ENCODE assay signal across 10 cellular contexts in the genomic region with DNA sequence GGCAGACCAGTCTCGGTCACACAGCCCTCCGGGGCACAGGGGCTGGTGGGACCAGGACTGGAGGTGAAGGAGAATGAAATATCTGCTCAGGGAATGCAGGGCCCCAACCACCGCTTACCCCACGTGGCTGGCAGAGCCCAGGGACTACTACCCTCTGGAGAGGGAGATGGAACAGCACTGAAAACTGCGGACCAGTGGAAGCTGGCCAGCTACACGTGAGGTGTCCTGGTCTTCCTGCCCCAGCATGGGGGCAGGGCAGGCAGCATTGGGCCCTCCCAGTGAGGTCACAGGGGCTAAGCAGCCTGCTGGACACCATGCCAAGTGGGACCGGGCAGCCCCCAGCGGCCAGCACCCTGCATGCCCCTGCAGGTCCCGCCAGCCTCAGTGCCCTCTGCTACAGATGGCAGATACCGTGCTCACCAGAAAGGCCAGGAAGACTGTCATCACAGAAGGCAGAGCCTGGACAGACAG.
DNase-seq lines count a peak whose midpoint lies in the region; ATAC-seq and TF ChIP-seq lines count a peak whose summit lies in the region.
"Had no signal": no experiment of that assay in that cellular context is flagged by ENCODE, and none has a peak within 500 bp of the region (broad histone marks: within the 10 kb centered on the region; RNA-seq: fewer than 3 reads in every experiment).

No MANE protein-coding gene starts in this region.

- H3K27ac Mint-ChIP-seq in CD14-positive monocyte: peak overlapping the region; percentile 97 to 100 (median 100)
- peak overlapping the region; percentile 34 for H3K27ac Mint-ChIP-seq in activated T-helper 1 cell treated with anti-CD3 and anti-CD28 coated beads, Interleukin-12 subunit alpha, Interleukin-12 subunit beta, Interleukin-2, Interleukin-4 antibody, amounts not matched to agents 30 ng/mL and 10 ng/mL and 1 ng/mL, durations not matched to agents 14 hours and 24 hours and 36 hours

- ATAC-seq in GM18502 (IDR thresholded peaks at IDR 0.05; ENCODE audit: poor library complexity, unreplicated experiment): no peak

- H3K36me3 ChIP-seq in right atrium auricular region: no peaks in the 10 kb centered on the region
- H3K36me3 ChIP-seq in sigmoid colon: no peaks in the 10 kb centered on the region
- H3K36me3 ChIP-seq: BE2C had no signal

- intact Hi-C loops in CD14-positive monocyte (cut with micrococcal nuclease) (loop anchor here in 1 of 2 donors (10.0 kb wide), 1 partner anchor 278 kb away; no protein-coding TSS in a partner anchor), sigmoid colon (cut with DNase I) (no loop called here)
- intact Hi-C loops in activated T-helper 1 cell treated with anti-CD3 and anti-CD28 coated beads, Interleukin-12 subunit alpha, Interleukin-12 subunit beta, Interleukin-2, Interleukin-4 antibody, amounts not matched to agents 30 ng/mL and 10 ng/mL and 1 ng/mL, durations not matched to agents 14 hours and 24 hours and 36 hours (cut with micrococcal nuclease): no loop called here

- DNase-seq in CD14-positive monocyte (ENCODE audit: low spot score) (no peak), right atrium auricular region (ENCODE audit: low spot score) (no peak), sigmoid colon (peak; percentile 83), DMS79 treated with DMSO at 0.1 percent for 48 hours (lab: John Stamatoyannopoulos, UW) (no peak), H4 (ENCODE audit: low spot score) (no peak), middle frontal gyrus (ENCODE audit: extremely low spot score, low spot score) (no peak)
- no peak for DNase-seq in activated T-helper 1 cell treated with anti-CD3 and anti-CD28 coated beads, Interleukin-12 subunit alpha, Interleukin-12 subunit beta, Interleukin-2, Interleukin-4 antibody, amounts not matched to agents 30 ng/mL and 10 ng/mL and 1 ng/mL, durations not matched to agents 14 hours and 24 hours and 36 hours (ENCODE audit: low spot score)
- DNase-seq: mesendoderm had no signal

- H3K4me1 ChIP-seq in right atrium auricular region (peaks cover 0 to 69% of the 10 kb centered on the region in 2 donors), sigmoid colon (peaks cover 0 to 97% (median 91%) of the 10 kb centered on the region in 4 donors)

- TF ChIP-seq EP300 in sigmoid colon (IDR thresholded peaks at IDR 0.05): no peak

- H3K27me3 Mint-ChIP-seq in CD14-positive monocyte (ENCODE audit: low read depth in 3 of 3): peaks cover 0 to 2% (median 0%) of the 10 kb centered on the region in 3 donors
- H3K27me3 Mint-ChIP-seq in activated T-helper 1 cell treated with anti-CD3 and anti-CD28 coated beads, Interleukin-12 subunit alpha, Interleukin-12 subunit beta, Interleukin-2, Interleukin-4 antibody, amounts not matched to agents 30 ng/mL and 10 ng/mL and 1 ng/mL, durations not matched to agents 14 hours and 24 hours and 36 hours (ENCODE audit: insufficient read depth): no peaks in the 10 kb centered on the region

- peaks cover 93% of the 10 kb centered on the region for H3K4me1 Mint-ChIP-seq in CD14-positive monocyte
- peaks cover 50% of the 10 kb centered on the region for H3K4me1 Mint-ChIP-seq in activated T-helper 1 cell treated with anti-CD3 and anti-CD28 coated beads, Interleukin-12 subunit alpha, Interleukin-12 subunit beta, Interleukin-2, Interleukin-4 antibody, amounts not matched to agents 30 ng/mL and 10 ng/mL and 1 ng/mL, durations not matched to agents 14 hours and 24 hours and 36 hours (ENCODE audit: low read depth)

- no peak for TF ChIP-seq POLR2A in sigmoid colon (IDR thresholded peaks at IDR 0.05)

- H3K36me3 Mint-ChIP-seq in CD14-positive monocyte: peaks cover 22 to 23% of the 10 kb centered on the region in 2 donors
- peaks cover 6% of the 10 kb centered on the region for H3K36me3 Mint-ChIP-seq in activated T-helper 1 cell treated with anti-CD3 and anti-CD28 coated beads, Interleukin-12 subunit alpha, Interleukin-12 subunit beta, Interleukin-2, Interleukin-4 antibody, amounts not matched to agents 30 ng/mL and 10 ng/mL and 1 ng/mL, durations not matched to agents 14 hours and 24 hours and 36 hours (ENCODE audit: low read depth)

- no peaks in the 10 kb centered on the region for H3K9me3 Mint-ChIP-seq in CD14-positive monocyte
- H3K9me3 Mint-ChIP-seq in activated T-helper 1 cell treated with anti-CD3 and anti-CD28 coated beads, Interleukin-12 subunit alpha, Interleukin-12 subunit beta, Interleukin-2, Interleukin-4 antibody, amounts not matched to agents 30 ng/mL and 10 ng/mL and 1 ng/mL, durations not matched to agents 14 hours and 24 hours and 36 hours: no peaks in the 10 kb centered on the region

- 86 to 88% methylated on average over 10 of the region's 10 CpGs for WGBS in sigmoid colon, 2 donors

- H3K27ac ChIP-seq in right atrium auricular region (peak overlapping the region; percentile 70 to 79), sigmoid colon (peak overlapping the region; percentile 80 to 91 (median 86))

- H3K9me3 ChIP-seq in right atrium auricular region (no peaks in the 10 kb centered on the region), sigmoid colon (no peaks in the 10 kb centered on the region)
- H3K9me3 ChIP-seq: BE2C had no signal

- H3K4me3 Mint-ChIP-seq in CD14-positive monocyte: no peak overlapping the region
- H3K4me3 Mint-ChIP-seq in activated T-helper 1 cell treated with anti-CD3 and anti-CD28 coated beads, Interleukin-12 subunit alpha, Interleukin-12 subunit beta, Interleukin-2, Interleukin-4 antibody, amounts not matched to agents 30 ng/mL and 10 ng/mL and 1 ng/mL, durations not matched to agents 14 hours and 24 hours and 36 hours: no peak overlapping the region

- TF ChIP-seq CTCF in CD14-positive monocyte (IDR thresholded peaks at IDR 0.05): no peak
- no peak for TF ChIP-seq CTCF in right atrium auricular region (IDR thresholded peaks at IDR 0.05)
- TF ChIP-seq CTCF in sigmoid colon (IDR thresholded peaks at IDR 0.05): no peak

- H3K27me3 ChIP-seq in right atrium auricular region (no peaks in the 10 kb centered on the region), sigmoid colon (no peaks in the 10 kb centered on the region)
- H3K27me3 ChIP-seq: BE2C had no signal

- H3K4me3 ChIP-seq in right atrium auricular region (no peak overlapping the region), sigmoid colon (no peak overlapping the region)
